14 cellular contexts compared by ENCODE assay signal in the genomic region with DNA sequence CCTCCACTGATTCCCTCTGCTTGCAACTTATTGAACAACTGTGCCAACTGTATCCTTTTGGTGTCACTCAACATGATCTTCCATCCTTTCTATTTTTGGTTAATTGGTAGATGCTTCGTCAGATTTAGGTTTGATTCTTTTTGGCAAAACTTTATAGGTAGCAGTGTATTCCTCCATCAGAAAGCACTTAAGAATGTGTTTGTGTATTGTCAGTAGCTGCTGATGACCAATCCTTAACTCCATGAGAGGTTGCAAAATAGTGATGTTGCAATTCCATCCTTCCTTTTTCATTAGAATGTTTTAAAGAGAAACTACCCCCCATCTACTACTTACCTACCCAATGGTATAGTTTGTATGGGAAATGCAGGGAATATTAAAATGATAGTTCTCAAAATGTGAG. TPM values are rescaled to one million over a fixed set of nuclear protein-coding genes. Genes with fewer than 3 reads are reported as not detected.
DNase-seq lines count a peak whose midpoint lies in the region; TF ChIP-seq lines count a peak whose summit lies in the region.
"Had no signal": no experiment of that assay in that cellular context is flagged by ENCODE, and none has a peak within 500 bp of the region (broad histone marks: within the 10 kb centered on the region; RNA-seq: fewer than 3 reads in every experiment).

No MANE protein-coding gene starts in this region.

- H3K4me3 ChIP-seq in epithelial cell of esophagus (ENCODE audit: low read length) = no peak overlapping the region
- H3K4me3 ChIP-seq in osteoblast (ENCODE audit: insufficient read depth, low read length) = no peak overlapping the region
- H3K4me3 ChIP-seq: GM23338, thyroid gland had no signal

- peaks cover 9% of the 10 kb centered on the region for H3K4me1 ChIP-seq in osteoblast (ENCODE audit: insufficient read depth, low read length)

- no peaks in the 10 kb centered on the region for H3K36me3 ChIP-seq in osteoblast (ENCODE audit: insufficient read depth, low read length)

- no peaks in the 10 kb centered on the region for H3K27me3 ChIP-seq in osteoblast (ENCODE audit: insufficient read depth, low read length)
- H3K27me3 ChIP-seq: thyroid gland had no signal

- peak; percentile 64 for DNase-seq in EH (ENCODE audit: low read depth)
- peak; percentile 25 for DNase-seq in M059J (ENCODE audit: low read depth)
- peak; percentile 85 for DNase-seq in epithelial cell of esophagus (ENCODE audit: low read depth)
- DNase-seq in osteoblast (ENCODE audit: insufficient read length, low spot score, missing footprints) = no peak
- no peak for DNase-seq in effector CD4-positive, alpha-beta T cell
- DNase-seq in activated gamma-delta T cell (lab: John Stamatoyannopoulos, UW) = no peak
- DNase-seq in mesenteric fat pad (ENCODE audit: low spot score) = no peak
- no peak for DNase-seq in stimulated activated CD4-positive, alpha-beta T cell treated with anti-CD3 and anti-CD28 coated beads, Interleukin-1b, Interleukin-23, amount 100 ng/mL, for 48 hours
- DNase-seq: DMS 273 treated with DMSO at 0.1 percent for 48 hours, NCI-H146, NCI-H82, thyroid gland, WERI-Rb-1 had no signal

- H3K9me3 ChIP-seq in osteoblast (ENCODE audit: low read depth, low read length) = no peaks in the 10 kb centered on the region
- H3K9me3 ChIP-seq: thyroid gland had no signal

- H3K27ac ChIP-seq in osteoblast (ENCODE audit: low read depth, low read length) = no peak overlapping the region
- H3K27ac ChIP-seq: thyroid gland, WERI-Rb-1 had no signal

- peak overlapping the region; percentile 9 for H3K4me2 ChIP-seq in osteoblast (ENCODE audit: insufficient read depth, low read length)
- H3K4me2 ChIP-seq: GM23338 had no signal

- no peaks in the 10 kb centered on the region for H4K20me1 ChIP-seq in osteoblast (ENCODE audit: insufficient read depth, low read length)

- TF ChIP-seq CTCF in epithelial cell of esophagus (IDR thresholded peaks at IDR 0.05; ENCODE audit: insufficient read depth, low read depth, low read length, missing control alignments) (no peak), osteoblast (IDR thresholded peaks at IDR 0.05; ENCODE audit: extremely low read depth, low read depth, low read length) (no peak)

- no peak overlapping the region for H2AFZ ChIP-seq in osteoblast (ENCODE audit: low read length)
- H2AFZ ChIP-seq: GM23338 had no signal

- H3K79me2 ChIP-seq in osteoblast (ENCODE audit: insufficient read depth, low read length) = no peaks in the 10 kb centered on the region

RNA-seq across cellular contexts. Expression of gene FAM76B, which starts 22.1 kb away (rescaled TPM):
- 8.7 and 16.2 TPM in 2 replicates for total RNA-seq in M059J (2014; rRNA removed; shearing (Covaris generic))
- total RNA-seq in osteoblast (26.8 and 37.1 TPM in 2 replicates), mesenteric fat pad (14.6 TPM)

RNA-seq across cellular contexts. Expression of gene CEP57, which starts 22.8 kb away (rescaled TPM):
- 48.0 and 60.5 TPM in 2 replicates for total RNA-seq in M059J (2014; rRNA removed; shearing (Covaris generic))
- 42.7 and 51.9 TPM in 2 replicates for total RNA-seq in osteoblast
- 20.7 TPM for total RNA-seq in mesenteric fat pad

Comparison
In these comparisons a context has a peak if more than half of its experiments do, and no peak if none do; other contexts are left out.
1. DNase-seq: peak in EH (single experiment), M059J (single experiment) and epithelial cell of esophagus (single experiment); none in osteoblast (single experiment), effector CD4-positive, alpha-beta T cell (single experiment), activated gamma-delta T cell (single experiment), mesenteric fat pad (single experiment) and stimulated activated CD4-positive, alpha-beta T cell treated with anti-CD3 and anti-CD28 coated beads, Interleukin-1b, Interleukin-23, amount 100 ng/mL, for 48 hours (single experiment).